Comparison of ENCODE assay signal across 1 cellular context in genomic region chr16:67855789-67856188, GRCh38.
TF ChIP-seq lines count a peak whose summit lies in the region.

No MANE protein-coding gene starts in this region.

TF ChIP-seq in HepG2, 621 proteins besides CTCF, POLR2A, EP300 and RAD21:
- TF ChIP-seq ZNF678 (CRISPR knock-in tag; IDR thresholded peaks at IDR 0.05), result no peak
- 0 out of 2 replicates have a peak, but pooled peaks have one; percentile 32 for TF ChIP-seq ZBTB38 (CRISPR knock-in tag; IDR thresholded peaks at IDR 0.05)
- TF ChIP-seq ZNF343 (CRISPR knock-in tag; IDR thresholded peaks at IDR 0.05), result no peak
